Comparison of ENCODE assay signal across 8 cellular contexts in genomic region chr6:83536034-83536646, GRCh38. TPM values are rescaled to one million over a fixed set of nuclear protein-coding genes. Genes with fewer than 3 reads are reported as not detected.
DNase-seq lines count a peak whose midpoint lies in the region; ATAC-seq and TF ChIP-seq lines count a peak whose summit lies in the region.

No MANE protein-coding gene starts in this region.

- WGBS in prostate gland = 40% methylated on average over 5 of the region's 5 CpGs

- TF ChIP-seq CTCF in colonic mucosa (IDR thresholded peaks at IDR 0.05) (peak; percentile 63), prostate gland (IDR thresholded peaks at IDR 0.05) (peak in 2 of 4 experiments; percentile 35 to 45)

- peaks cover 0 to 2% (median 0%) of the 10 kb centered on the region in 3 donors for H3K4me1 Mint-ChIP-seq in naive B cell

- H3K36me3 ChIP-seq in colonic mucosa (no peaks in the 10 kb centered on the region), prostate gland (no peaks in the 10 kb centered on the region)

- H3K4me3 ChIP-seq in colonic mucosa (no peak overlapping the region), prostate gland (no peak overlapping the region)

- no peaks in the 10 kb centered on the region for H3K36me3 Mint-ChIP-seq in naive B cell

- no peak overlapping the region for H3K9ac ChIP-seq in colonic mucosa (ENCODE audit: low read depth in 2 of 2, low read length in 2 of 2)

- ATAC-seq in GM18909 (IDR thresholded peaks at IDR 0.05; ENCODE audit: poor library complexity, unreplicated experiment) (peak; percentile 78), HG03520 (IDR thresholded peaks at IDR 0.05; ENCODE audit: unreplicated experiment) (peak; percentile 86), naive B cell (ENCODE audit: low read depth in 2 of 2) (no peak), HG03097 (IDR thresholded peaks at IDR 0.05; ENCODE audit: low FRiP score, unreplicated experiment) (no peak)

- H3K9me3 Mint-ChIP-seq in naive B cell = peaks cover 0 to 8% (median 0%) of the 10 kb centered on the region in 7 donors

- intact Hi-C loops in colonic mucosa (cut with DNase I) (no loop called here), prostate gland (cut with DNase I) (no loop called here)

- H3K27ac ChIP-seq in colonic mucosa (no peak overlapping the region), prostate gland (no peak overlapping the region)

- H3K27me3 ChIP-seq in colonic mucosa = no peaks in the 10 kb centered on the region
- no peaks in the 10 kb centered on the region for H3K27me3 ChIP-seq in prostate gland (replicated peaks; ENCODE audit: insufficient read depth)

- no peak overlapping the region for H3K27ac Mint-ChIP-seq in naive B cell

- H3K4me1 ChIP-seq in colonic mucosa (no peaks in the 10 kb centered on the region), prostate gland (replicated peaks) (no peaks in the 10 kb centered on the region)

- H3K4me3 Mint-ChIP-seq in naive B cell = no peak overlapping the region

- peak; percentile 74 for DNase-seq in DMS53 (lab: John Stamatoyannopoulos, UW)
- DNase-seq in T-helper 2 cell = peak in 4 of 5 experiments; percentile 9 to 34 (median 20)
- DNase-seq in colonic mucosa = peak; percentile 64
- DNase-seq in naive B cell = peak; percentile 13
- DNase-seq in prostate gland (ENCODE audit: low spot score) = no peak

- H3K27me3 Mint-ChIP-seq in naive B cell = peaks cover 5 to 12% (median 8%) of the 10 kb centered on the region in 3 donors

- no peak for TF ChIP-seq POLR2A in prostate gland (IDR thresholded peaks at IDR 0.05)

- H3K9me3 ChIP-seq in colonic mucosa (no peaks in the 10 kb centered on the region), prostate gland (no peaks in the 10 kb centered on the region)

RNA-seq across cellular contexts. Expression of gene PRSS35, which starts 23.8 kb away (rescaled TPM):
- total RNA-seq in colonic mucosa = under 1 TPM; 0.11 to 0.22 TPM
- not detected for polyA plus RNA-seq in naive B cell (ENCODE audit: low read depth in 6 of 6)
- total RNA-seq in prostate gland = 1 to 10 TPM in 1 of 2 donors, not detected in 1; 2.4 TPM

Comparison
In these comparisons a context has a peak if more than half of its experiments do, and no peak if none do; other contexts are left out.
1. ATAC-seq: peak in GM18909 (single experiment) and HG03520 (single experiment); none in naive B cell (0 of 2) and HG03097 (single experiment).